In genomic region chr17:81365601-81366585, GRCh38 we compare ENCODE assay signal across 8 cellular contexts. TPM values are rescaled to one million over a fixed set of nuclear protein-coding genes. Genes with fewer than 3 reads are reported as not detected.
DNase-seq lines count a peak whose midpoint lies in the region; ATAC-seq and TF ChIP-seq lines count a peak whose summit lies in the region.

No MANE protein-coding gene starts in this region.

- peak overlapping the region; percentile 57; the same call in 1 of the 2 replicates for H3K4me3 Mint-ChIP-seq in HFFc6
- H3K4me3 Mint-ChIP-seq in natural killer cell treated with Interleukin-12 subunit alpha and Interleukin-12 subunit beta and Interleukin-15 and Interleukin-18, amount 100 ng/mL, for 72 hours: peak overlapping the region; percentile 30

- no peak for TF ChIP-seq CTCF in HFFc6 (IDR thresholded peaks at IDR 0.05)
- no peak for TF ChIP-seq CTCF in PC-3 (conservative IDR thresholded peaks at IDR 0.05; ENCODE audit: low read depth, low read length)
- no peak for TF ChIP-seq CTCF in dorsolateral prefrontal cortex (IDR thresholded peaks at IDR 0.05 in 54 of 56, conservative IDR thresholded peaks at IDR 0.05 in 2 of 56; ENCODE audit: low read depth in 1 of 56, partially characterized antibody in 56 of 56)

- ATAC-seq in PC-3: peak; percentile 79
- peak; percentile 60 to 69 for ATAC-seq in natural killer cell treated with Interleukin-12 subunit alpha and Interleukin-12 subunit beta and Interleukin-15 and Interleukin-18, amount 100 ng/mL, for 72 hours
- no peak for ATAC-seq in HG03095 (IDR thresholded peaks at IDR 0.05; ENCODE audit: unreplicated experiment)

- BruUV-seq in PC-3 (replicated peaks; lab: Mats Ljungman, UMichigan): TSS peak; percentile 93

- H3K4me2 ChIP-seq in PC-3 (ENCODE audit: low read length): peak overlapping the region; percentile 97

- H3K4me3 ChIP-seq in PC-3 (ENCODE audit: low read length) (peak overlapping the region; percentile 67), dorsolateral prefrontal cortex (peak overlapping the region in 49 of 59 donors; percentile 9 to 63 (median 38))

- H3K27me3 Mint-ChIP-seq in HFFc6 (ENCODE audit: insufficient read depth): peaks cover 30% of the 10 kb centered on the region
- peaks cover 20 to 27% of the 10 kb centered on the region in 2 donors for H3K27me3 Mint-ChIP-seq in natural killer cell treated with Interleukin-12 subunit alpha and Interleukin-12 subunit beta and Interleukin-15 and Interleukin-18, amount 100 ng/mL, for 72 hours

- intact Hi-C loops in PC-3 (cut with micrococcal nuclease) (loop anchor here (1.0 to 5.0 kb wide), 3 partner anchors 20 to 69 kb away; partner anchors contain the start of genes BAHCC1 and SLC38A10), dorsolateral prefrontal cortex (cut with DNase I) (no loop called here)

- no peaks in the 10 kb centered on the region for H3F3A ChIP-seq in PC-3 (ENCODE audit: low read length, unreplicated experiment)

- H3K36me3 Mint-ChIP-seq in HFFc6 (ENCODE audit: low read depth): no peaks in the 10 kb centered on the region
- H3K36me3 Mint-ChIP-seq in natural killer cell treated with Interleukin-12 subunit alpha and Interleukin-12 subunit beta and Interleukin-15 and Interleukin-18, amount 100 ng/mL, for 72 hours: no peaks in the 10 kb centered on the region

- peak overlapping the region; percentile 39 for H2AFZ ChIP-seq in PC-3 (ENCODE audit: low read length)

- no peaks in the 10 kb centered on the region for H3K36me3 ChIP-seq in PC-3 (ENCODE audit: low read depth, low read length)

- DNase-seq in HFFc6 (no peak), PC-3 (peak; percentile 97), dorsolateral prefrontal cortex (no peak), middle frontal gyrus (ENCODE audit: extremely low spot score, low spot score) (no peak), pons (ENCODE audit: low spot score) (no peak), NCI-H82 treated with DMSO at 0.1 percent for 48 hours (lab: John Stamatoyannopoulos, UW; ENCODE audit: unreplicated experiment) (no peak)
- DNase-seq in natural killer cell treated with Interleukin-12 subunit alpha and Interleukin-12 subunit beta and Interleukin-15 and Interleukin-18, amount 100 ng/mL, for 72 hours (ENCODE audit: low spot score): no peak

- CTCF ChIA-PET in PC-3 (lab: Charles Lee): interaction anchor here (1.3 to 1.5 kb wide), 2 partner anchors 31 to 119 kb away, joined by 4 read pairs; no protein-coding TSS in a partner anchor

- H3K27me3 ChIP-seq in PC-3 (ENCODE audit: low read length) (no peaks in the 10 kb centered on the region), dorsolateral prefrontal cortex (peaks cover 0 to 5% (median 0%) of the 10 kb centered on the region in 45 donors)

- POLR2A ChIA-PET in PC-3 (lab: Charles Lee; ENCODE audit: unreplicated experiment): interaction anchor here (0.6 to 1.5 kb wide), 8 partner anchors 14 to 134 kb away, joined by 3 to 10 read pairs (median 3); partner anchors contain the start of gene BAHCC1

- H4K20me1 ChIP-seq in PC-3 (ENCODE audit: low read length): no peaks in the 10 kb centered on the region

- H3K9ac ChIP-seq in PC-3 (ENCODE audit: low read length): peak overlapping the region; percentile 72

- H3K9me3 ChIP-seq in PC-3 (ENCODE audit: low read length): no peaks in the 10 kb centered on the region

- H3K4me1 Mint-ChIP-seq in HFFc6 (ENCODE audit: low read depth): peaks cover 16% of the 10 kb centered on the region
- peaks cover 4 to 23% of the 10 kb centered on the region in 2 donors for H3K4me1 Mint-ChIP-seq in natural killer cell treated with Interleukin-12 subunit alpha and Interleukin-12 subunit beta and Interleukin-15 and Interleukin-18, amount 100 ng/mL, for 72 hours (ENCODE audit: low read depth in 2 of 2)

- no peaks in the 10 kb centered on the region for H3K9me3 Mint-ChIP-seq in HFFc6
- no peaks in the 10 kb centered on the region for H3K9me3 Mint-ChIP-seq in natural killer cell treated with Interleukin-12 subunit alpha and Interleukin-12 subunit beta and Interleukin-15 and Interleukin-18, amount 100 ng/mL, for 72 hours

- H3K79me2 ChIP-seq in PC-3 (ENCODE audit: low read length): no peaks in the 10 kb centered on the region

- no peaks in the 10 kb centered on the region for H3K9me2 ChIP-seq in PC-3 (replicated peaks; ENCODE audit: low read length)

- 0 out of 2 replicates have a peak overlapping the region, but pooled peaks have one; percentile 24 for H3K27ac Mint-ChIP-seq in HFFc6
- no peak overlapping the region for H3K27ac Mint-ChIP-seq in natural killer cell treated with Interleukin-12 subunit alpha and Interleukin-12 subunit beta and Interleukin-15 and Interleukin-18, amount 100 ng/mL, for 72 hours

- H3K27ac ChIP-seq in PC-3 (ENCODE audit: low read length) (peak overlapping the region; percentile 90), dorsolateral prefrontal cortex (peak overlapping the region in 24 of 59 donors; percentile 10 to 80 (median 52))

- H3K4me1 ChIP-seq in PC-3 (ENCODE audit: insufficient read depth, low read length): peaks cover 37% of the 10 kb centered on the region

RNA-seq across cellular contexts. Expression of gene BAHCC1, which starts 29.4 kb away (rescaled TPM):
- 1 to 10 TPM; 7.3 to 9.7 (median 8.3) TPM for total RNA-seq in HFFc6 (2021; fragmentation: NEBNext Ultra II Directional; extraction: Animal tissue kit (Norgen Biotek cat#: 25700))
- total RNA-seq in PC-3 (2014; rRNA removed): 9.9 and 16.9 TPM in 2 replicates
- 10 to 100 TPM; 25.1 to 66.1 (median 38.0) TPM for total RNA-seq in dorsolateral prefrontal cortex
- under 1 TPM; 0.52 to 0.84 TPM for total RNA-seq in natural killer cell treated with Interleukin-12 subunit alpha and Interleukin-12 subunit beta and Interleukin-15 and Interleukin-18, amount 100 ng/mL, for 72 hours
